Comparison of ENCODE assay signal across 8 cellular contexts in the genomic region with DNA sequence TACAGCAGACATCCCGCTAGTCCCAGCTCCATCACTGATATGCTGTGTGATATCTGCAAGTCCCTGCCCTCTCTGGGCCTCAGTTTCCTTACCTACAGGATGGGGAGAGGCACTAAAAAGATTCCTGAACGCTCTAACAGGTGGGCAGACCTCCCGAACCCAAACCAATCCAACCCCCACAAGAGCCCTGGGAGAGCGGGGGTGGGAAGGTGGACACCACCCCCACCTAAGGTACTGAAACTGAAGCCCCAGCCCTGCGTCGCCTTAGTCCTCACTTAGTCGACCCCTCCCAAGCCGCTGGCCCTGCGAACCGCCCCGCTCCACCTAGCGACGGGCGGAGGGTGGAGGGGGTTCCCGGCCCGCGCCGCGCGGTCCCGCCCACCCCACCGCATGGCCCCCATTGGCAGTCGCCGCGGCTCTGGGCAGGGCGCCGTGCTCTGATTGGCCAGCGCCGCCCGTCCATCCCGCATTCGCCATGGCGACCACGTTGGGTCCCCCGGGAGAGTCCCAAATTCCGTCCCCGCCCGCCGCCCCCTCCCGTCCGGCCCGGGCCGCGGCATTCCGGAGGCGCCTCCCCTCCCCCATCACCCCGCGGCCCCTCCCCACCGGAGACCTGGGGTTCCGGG. TPM values are rescaled to one million over a fixed set of nuclear protein-coding genes. Genes with fewer than 3 reads are reported as not detected.
DNase-seq lines count a peak whose midpoint lies in the region; ATAC-seq and TF ChIP-seq lines count a peak whose summit lies in the region.

No MANE protein-coding gene starts in this region.

- H3K36me3 ChIP-seq in DOHH2 (ENCODE audit: control insufficient read depth, low read length): no peaks in the 10 kb centered on the region
- no peaks in the 10 kb centered on the region for H3K36me3 ChIP-seq in KOPT-K1 (ENCODE audit: insufficient read depth, low read length)
- H3K36me3 ChIP-seq in SK-N-MC (ENCODE audit: insufficient read depth, low read length): no peaks in the 10 kb centered on the region
- no peaks in the 10 kb centered on the region for H3K36me3 ChIP-seq in osteoblast (ENCODE audit: insufficient read depth, low read length)
- no peaks in the 10 kb centered on the region for H3K36me3 ChIP-seq in testis (ENCODE audit: low read depth, missing control alignments)

- peak overlapping the region; percentile 85 for H3K4me3 Mint-ChIP-seq in glutamatergic neuron (ENCODE audit: unreplicated experiment)

- TF ChIP-seq POLR2A in testis (IDR thresholded peaks at IDR 0.05): no peak

- H3K4me1 ChIP-seq in DOHH2 (ENCODE audit: control insufficient read depth, low read length): peaks cover 86% of the 10 kb centered on the region
- peaks cover 13% of the 10 kb centered on the region for H3K4me1 ChIP-seq in osteoblast (ENCODE audit: insufficient read depth, low read length)
- peaks cover 35% of the 10 kb centered on the region for H3K4me1 ChIP-seq in testis

- H3K79me2 ChIP-seq in DOHH2 (ENCODE audit: control insufficient read depth, low read length) (no peaks in the 10 kb centered on the region), osteoblast (ENCODE audit: insufficient read depth, low read length) (peaks cover 8% of the 10 kb centered on the region)

- H3K9me3 ChIP-seq in DOHH2 (ENCODE audit: control insufficient read depth, insufficient read depth, low read length): no peaks in the 10 kb centered on the region
- no peaks in the 10 kb centered on the region for H3K9me3 ChIP-seq in KOPT-K1 (ENCODE audit: insufficient read depth, low read length, poor library complexity, severe bottlenecking)
- H3K9me3 ChIP-seq in SK-N-MC (ENCODE audit: low read depth, low read length): no peaks in the 10 kb centered on the region
- H3K9me3 ChIP-seq in osteoblast (ENCODE audit: low read depth, low read length): no peaks in the 10 kb centered on the region
- no peaks in the 10 kb centered on the region for H3K9me3 ChIP-seq in testis

- DNase-seq in SK-N-MC (ENCODE audit: low read depth, low spot score) (no peak), glutamatergic neuron (peak; percentile 91), osteoblast (ENCODE audit: insufficient read length, low spot score, missing footprints) (peak; percentile 100), testis (peak; percentile 95)
- DNase-seq in activated naive CD4-positive, alpha-beta T cell treated with anti-CD3 and anti-CD28 coated beads, Interleukin-2, amount 50 U/mL, for 16 hours: peak; percentile 94

- intact Hi-C loops in testis (cut with DNase I; ENCODE audit: low total_unique reads): no loop called here

- peaks cover 30% of the 10 kb centered on the region for H3F3A ChIP-seq in DOHH2 (ENCODE audit: control insufficient read depth, insufficient read depth)

- H2AFZ ChIP-seq in osteoblast (ENCODE audit: low read length): peak overlapping the region; percentile 91

- no peak overlapping the region for H3K27ac Mint-ChIP-seq in glutamatergic neuron (ENCODE audit: unreplicated experiment)

- WGBS in testis, 2 donors: 0% methylated on average over 19 of the region's 50 CpGs; no CpG with 5 or more reads in 1 of the 2 donors

- peaks cover 17% of the 10 kb centered on the region for H3K4me1 Mint-ChIP-seq in glutamatergic neuron (ENCODE audit: low read depth, unreplicated experiment)

- peaks cover 21% of the 10 kb centered on the region for H3K9me3 Mint-ChIP-seq in glutamatergic neuron (ENCODE audit: unreplicated experiment)

- ATAC-seq in GM21825 (IDR thresholded peaks at IDR 0.05; ENCODE audit: unreplicated experiment): peak; percentile 58

- H3K4me2 ChIP-seq in DOHH2 (ENCODE audit: low read length): peak overlapping the region; percentile 99
- H3K4me2 ChIP-seq in osteoblast (ENCODE audit: insufficient read depth, low read length): peak overlapping the region; percentile 94

- peak; percentile 22 for TF ChIP-seq CTCF in DOHH2 (IDR thresholded peaks at IDR 0.05; ENCODE audit: low read depth, low read length, poor library complexity, severe bottlenecking)
- TF ChIP-seq CTCF in glutamatergic neuron (IDR thresholded peaks at IDR 0.05; ENCODE audit: partially characterized antibody, unreplicated experiment): no peak
- no peak for TF ChIP-seq CTCF in osteoblast (IDR thresholded peaks at IDR 0.05; ENCODE audit: extremely low read depth, low read depth, low read length)
- no peak for TF ChIP-seq CTCF in testis (IDR thresholded peaks at IDR 0.05)

- H3K27ac ChIP-seq in DOHH2 (ENCODE audit: low read depth, low read length) (peak overlapping the region; percentile 93), KOPT-K1 (ENCODE audit: low read depth, low read length, poor library complexity, severe bottlenecking) (peak overlapping the region; percentile 87), SK-N-MC (no peak overlapping the region), osteoblast (ENCODE audit: low read depth, low read length) (peak overlapping the region; percentile 33), testis (peak overlapping the region; percentile 61 to 84)

- H3K27me3 ChIP-seq in DOHH2 (ENCODE audit: control insufficient read depth, low read length): no peaks in the 10 kb centered on the region
- H3K27me3 ChIP-seq in osteoblast (ENCODE audit: insufficient read depth, low read length): peaks cover 22% of the 10 kb centered on the region
- H3K27me3 ChIP-seq in testis: no peaks in the 10 kb centered on the region

- no peaks in the 10 kb centered on the region for H3K9me2 ChIP-seq in DOHH2 (replicated peaks; ENCODE audit: control insufficient read depth, low read length)

- H3K36me3 Mint-ChIP-seq in glutamatergic neuron (ENCODE audit: unreplicated experiment): no peaks in the 10 kb centered on the region

- no peaks in the 10 kb centered on the region; the same call in 1 of the 2 replicates for H4K20me1 ChIP-seq in DOHH2 (ENCODE audit: control insufficient read depth, insufficient read depth, low read depth, low read length)
- H4K20me1 ChIP-seq in osteoblast (ENCODE audit: insufficient read depth, low read length): peaks cover 2% of the 10 kb centered on the region

- peak overlapping the region; percentile 63 for H3K9ac ChIP-seq in SK-N-MC (ENCODE audit: insufficient read length)

- peaks cover 24% of the 10 kb centered on the region for H3K27me3 Mint-ChIP-seq in glutamatergic neuron (ENCODE audit: unreplicated experiment)

- H3K4me3 ChIP-seq in DOHH2 (ENCODE audit: low read length) (peak overlapping the region; percentile 85), SK-N-MC (peak overlapping the region; percentile 78), osteoblast (ENCODE audit: insufficient read depth, low read length) (peak overlapping the region; percentile 92), testis (peak overlapping the region; percentile 72 to 84)

RNA-seq across cellular contexts. Expression of a gene that starts 0.6 kb away (rescaled TPM):
- total RNA-seq in glutamatergic neuron (ENCODE audit: unreplicated experiment): not detected
- 9.8 and 10.6 TPM in 2 replicates for total RNA-seq in osteoblast
- total RNA-seq in testis: 10 to 100 TPM; 13.1 to 16.7 TPM
- polyA plus RNA-seq in testis (ENCODE audit: insufficient read depth, low read depth, low replicate concordance): 7.7 TPM

RNA-seq across cellular contexts. Expression of a gene that starts 6.7 kb away (rescaled TPM):
- total RNA-seq in glutamatergic neuron (ENCODE audit: unreplicated experiment) (not detected), osteoblast (not detected in 2 replicates), testis (1 to 10 TPM; 2.3 to 2.4 TPM)
- polyA plus RNA-seq in testis (ENCODE audit: insufficient read depth, low read depth, low replicate concordance): 2.7 TPM

RNA-seq across cellular contexts. Expression of a gene that starts 49.5 kb away (rescaled TPM):
- total RNA-seq in glutamatergic neuron (ENCODE audit: unreplicated experiment) (23.4 TPM), osteoblast (27.1 and 29.0 TPM in 2 replicates), testis (10 to 100 TPM; 25.3 to 32.9 TPM)
- polyA plus RNA-seq in testis (ENCODE audit: insufficient read depth, low read depth, low replicate concordance): 15.5 TPM
